Comparison of ENCODE assay signal across 8 cellular contexts in the genomic region with DNA sequence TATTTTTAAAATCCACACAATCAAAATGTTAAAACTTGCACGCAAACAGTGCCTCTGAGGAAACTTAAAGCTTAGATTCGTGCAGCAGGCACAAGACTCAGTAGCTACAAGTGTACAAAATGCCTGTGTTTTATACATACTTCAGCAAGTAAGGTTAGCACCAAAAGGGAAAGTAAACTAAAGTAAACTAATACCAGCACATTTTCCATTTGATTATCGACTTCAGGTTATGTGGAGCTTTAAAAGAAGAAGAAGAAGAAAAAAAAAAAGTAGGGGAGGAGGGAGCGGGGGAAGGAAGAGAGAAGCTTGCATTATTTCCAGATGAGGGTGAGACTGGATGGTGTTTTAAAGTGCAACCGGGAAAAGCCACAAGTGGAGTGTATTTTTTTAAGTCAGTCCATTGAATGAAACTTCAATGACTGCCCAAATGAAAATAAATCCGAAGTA. TPM values are rescaled to one million over a fixed set of nuclear protein-coding genes. Genes with fewer than 3 reads are reported as not detected.
DNase-seq lines count a peak whose midpoint lies in the region; ATAC-seq and TF ChIP-seq lines count a peak whose summit lies in the region.

No MANE protein-coding gene starts in this region.

- H3K27me3 ChIP-seq in breast epithelium (no peaks in the 10 kb centered on the region), left lung (peaks cover 0 to 14% of the 10 kb centered on the region in 2 donors)

- intact Hi-C loops in breast epithelium (cut with DNase I; ENCODE audit: low total_unique reads) = no loop called here
- intact Hi-C loops in left lung (cut with DNase I) = loop anchor here in 1 of 2 donors (5.0 to 10.0 kb wide), 2 partner anchors 528 to 675 kb away; no protein-coding TSS in a partner anchor

- no peak for TF ChIP-seq POLR2A in breast epithelium (IDR thresholded peaks at IDR 0.05)

- H3K4me3 ChIP-seq in breast epithelium (peak overlapping the region; percentile 52 to 70 (median 54)), left lung (peak overlapping the region; percentile 42 to 46)

- H3K27ac ChIP-seq in breast epithelium (peak overlapping the region; percentile 87 to 90), left lung (peak overlapping the region; percentile 75 to 91), temporal lobe (ENCODE audit: low read depth, low read length) (peak overlapping the region; percentile 78)

- H3K36me3 ChIP-seq in breast epithelium = no peaks in the 10 kb centered on the region
- no peaks in the 10 kb centered on the region for H3K36me3 ChIP-seq in left lung

- no peaks in the 10 kb centered on the region for H3K9me3 ChIP-seq in breast epithelium
- H3K9me3 ChIP-seq in left lung = no peaks in the 10 kb centered on the region

- no peaks in the 10 kb centered on the region for H3K4me1 ChIP-seq in breast epithelium
- H3K4me1 ChIP-seq in left lung = peaks cover 7 to 30% of the 10 kb centered on the region in 2 donors

- no peak for TF ChIP-seq CTCF in breast epithelium (IDR thresholded peaks at IDR 0.05)
- no peak for TF ChIP-seq CTCF in left lung (IDR thresholded peaks at IDR 0.05)

- DNase-seq in activated CD4-positive, CD25-positive, alpha-beta regulatory T cell (lab: John Stamatoyannopoulos, UW) = no peak
- DNase-seq in M059J (ENCODE audit: low read depth) (peak; percentile 62), breast epithelium (ENCODE audit: low spot score in 2 of 2) (no peak), left lung (no peak)

- ATAC-seq in activated CD4-positive, CD25-positive, alpha-beta regulatory T cell treated with anti-CD3 and anti-CD28 coated beads, Interleukin-2, amount 50 U/mL, for 24 hours = peak; percentile 25
- ATAC-seq in left lung = peak; percentile 25
- no peak for ATAC-seq in GM21723 (IDR thresholded peaks at IDR 0.05; ENCODE audit: unreplicated experiment)
- no peak for ATAC-seq in GM21526 (IDR thresholded peaks at IDR 0.05; ENCODE audit: low FRiP score, unreplicated experiment)

RNA-seq across cellular contexts. Expression of a gene that starts 0.6 kb away (rescaled TPM):
- 16.5 and 18.9 TPM in 2 replicates for total RNA-seq in M059J (2014; rRNA removed; shearing (Covaris generic))
- total RNA-seq in breast epithelium (1 to 10 TPM; 1.4 to 6.0 (median 3.9) TPM), left lung (1 to 10 TPM; 5.8 to 6.3 TPM), temporal lobe (8.6 TPM)

Comparison
In these comparisons a context has a peak if more than half of its experiments do, and no peak if none do; other contexts are left out.
1. ATAC-seq: peak in activated CD4-positive, CD25-positive, alpha-beta regulatory T cell treated with anti-CD3 and anti-CD28 coated beads, Interleukin-2, amount 50 U/mL, for 24 hours (2 of 2) and left lung (single experiment); none in GM21723 (single experiment) and GM21526 (single experiment).
2. Peak in every context shown above with its lines, with median percentiles within 50 percentile points of each other: H3K27ac ChIP-seq.